In genomic region chr21:34986561-34987533, GRCh38 we compare ENCODE assay signal across 7 cellular contexts.
DNase-seq lines count a peak whose midpoint lies in the region; ATAC-seq lines count a peak whose summit lies in the region.

No MANE protein-coding gene starts in this region.

- no peaks in the 10 kb centered on the region for H3K9me3 Mint-ChIP-seq in activated CD4-positive, alpha-beta T cell treated with anti-CD3 and anti-CD28 coated beads for 36 hours (ENCODE audit: low read depth)

- peak overlapping the region; percentile 61 for H3K4me3 Mint-ChIP-seq in activated CD4-positive, alpha-beta T cell treated with anti-CD3 and anti-CD28 coated beads for 36 hours

- intact Hi-C loops in activated CD4-positive, alpha-beta T cell treated with anti-CD3 and anti-CD28 coated beads for 36 hours (cut with DNase I, micrococcal nuclease) = loop anchor here (1.0 to 10.0 kb wide), 18 partner anchors 18 to 415 kb away; partner anchors contain the start of gene RUNX1 (in 1 of the 2)

- H3K36me3 Mint-ChIP-seq in activated CD4-positive, alpha-beta T cell treated with anti-CD3 and anti-CD28 coated beads for 36 hours (ENCODE audit: low read depth) = peaks cover 22% of the 10 kb centered on the region

- H3K27me3 Mint-ChIP-seq in activated CD4-positive, alpha-beta T cell treated with anti-CD3 and anti-CD28 coated beads for 36 hours = no peaks in the 10 kb centered on the region

- DNase-seq in GM19240 (ENCODE audit: insufficient read length, low spot score) (peak; percentile 41), COR-L47 (lab: John Stamatoyannopoulos, UW) (no peak), AML-193 (lab: John Stamatoyannopoulos, UW) (no peak)
- peak; percentile 90 for DNase-seq in activated CD4-positive, alpha-beta T cell treated with anti-CD3 and anti-CD28 coated beads for 36 hours
- peak; percentile 84 for DNase-seq in stimulated activated CD4-positive, alpha-beta T cell treated with anti-CD3 and anti-CD28 coated beads, Interleukin-15, amount 100 ng/mL, for 24 hours

- ATAC-seq in HG03139 (IDR thresholded peaks at IDR 0.05; ENCODE audit: unreplicated experiment) = peak; percentile 60
- peak; percentile 54 for ATAC-seq in activated CD4-positive, alpha-beta T cell treated with anti-CD3 and anti-CD28 coated beads for 36 hours
- peak; percentile 45 for ATAC-seq in esophagus mucosa

- CTCF ChIA-PET in activated CD4-positive, alpha-beta T cell treated with anti-CD3 and anti-CD28 coated beads for 36 hours (lab: Charles Lee) = interaction anchor here (0.7 to 5.0 kb wide), 11 partner anchors 9 to 241 kb away, joined by 3 to 27 read pairs (median 4); no protein-coding TSS in a partner anchor

- H3K4me1 Mint-ChIP-seq in activated CD4-positive, alpha-beta T cell treated with anti-CD3 and anti-CD28 coated beads for 36 hours = peaks cover 97% of the 10 kb centered on the region

- H3K27ac Mint-ChIP-seq in activated CD4-positive, alpha-beta T cell treated with anti-CD3 and anti-CD28 coated beads for 36 hours = peak overlapping the region; percentile 89

- POLR2A ChIA-PET in activated CD4-positive, alpha-beta T cell treated with anti-CD3 and anti-CD28 coated beads for 36 hours (lab: Charles Lee) = interaction anchor here (0.9 to 1.8 kb wide), 7 partner anchors 12 to 101 kb away, joined by 3 to 10 read pairs (median 5); no protein-coding TSS in a partner anchor

Comparison
In these comparisons a context has a peak if more than half of its experiments do, and no peak if none do; other contexts are left out.
1. DNase-seq: peak in GM19240 (single experiment), activated CD4-positive, alpha-beta T cell treated with anti-CD3 and anti-CD28 coated beads for 36 hours (single experiment) and stimulated activated CD4-positive, alpha-beta T cell treated with anti-CD3 and anti-CD28 coated beads, Interleukin-15, amount 100 ng/mL, for 24 hours (single experiment); none in COR-L47 (single experiment) and AML-193 (0 of 2).
2. Peak in every context shown above with its lines, with median percentiles within 50 percentile points of each other: ATAC-seq.